Comparison of ENCODE assay signal across 8 cellular contexts in genomic region chr12:30696103-30696408, GRCh38. TPM values are rescaled to one million over a fixed set of nuclear protein-coding genes. Genes with fewer than 3 reads are reported as not detected.
A peak's percentile ranks its signal among the peaks of the same experiment; 100 is the strongest.
DNase-seq lines count a peak whose midpoint lies in the region; ATAC-seq and TF ChIP-seq lines count a peak whose summit lies in the region.

No MANE protein-coding gene starts in this region.

- peak overlapping the region; percentile 48 to 76 for H3K4me3 ChIP-seq in DND-41 (ENCODE audit: low read depth in 1 of 2, low read length in 2 of 2)
- H3K4me3 ChIP-seq in NT2/D1 (ENCODE audit: insufficient read length, low read depth), result peak overlapping the region; percentile 97
- H3K4me3 ChIP-seq in esophagus (ENCODE audit: low read depth in 1 of 2, low read length in 2 of 2), result peak overlapping the region; percentile 87 to 91
- H3K4me3 ChIP-seq in gastrocnemius medialis, result peak overlapping the region; percentile 73 to 98 (median 96)

- no peaks in the 10 kb centered on the region for H3K27me3 ChIP-seq in DND-41 (ENCODE audit: insufficient read depth, low read length, poor library complexity)
- H3K27me3 ChIP-seq in NT2/D1 (ENCODE audit: insufficient read depth, insufficient read length), result no peaks in the 10 kb centered on the region
- no peaks in the 10 kb centered on the region for H3K27me3 ChIP-seq in esophagus (ENCODE audit: control insufficient read depth in 1 of 2, insufficient read depth in 2 of 2, low read length in 2 of 2)
- no peaks in the 10 kb centered on the region for H3K27me3 ChIP-seq in gastrocnemius medialis

- H3K79me2 ChIP-seq in DND-41 (ENCODE audit: insufficient read depth, low read length), result peaks cover 53% of the 10 kb centered on the region

- H3K36me3 ChIP-seq in DND-41 (ENCODE audit: insufficient read depth, low read length) (no peaks in the 10 kb centered on the region; the same call in 1 of the 2 replicates), NT2/D1 (ENCODE audit: insufficient read depth, insufficient read length, low read length) (no peaks in the 10 kb centered on the region), esophagus (ENCODE audit: control insufficient read depth in 2 of 2, insufficient read depth in 2 of 2, low read length in 1 of 2) (no peaks in the 10 kb centered on the region), gastrocnemius medialis (no peaks in the 10 kb centered on the region)

- intact Hi-C loops in gastrocnemius medialis (cut with DNase I; ENCODE audit: low total_unique reads), result loop anchor here (5.0 to 10.0 kb wide), 3 partner anchors 111 to 1029 kb away; partner anchors contain the start of genes AMN1 and DDX11

- 6 to 12% methylated on average over 6 of the region's 6 CpGs for WGBS in esophagus, 2 donors

- peaks cover 36% of the 10 kb centered on the region for H3K4me1 ChIP-seq in DND-41 (ENCODE audit: insufficient read depth, low read length)
- H3K4me1 ChIP-seq in NT2/D1 (ENCODE audit: insufficient read depth, insufficient read length), result peaks cover 5% of the 10 kb centered on the region
- no peaks in the 10 kb centered on the region for H3K4me1 ChIP-seq in esophagus (ENCODE audit: control insufficient read depth in 2 of 2, insufficient read depth in 2 of 2, low read length in 1 of 2)
- H3K4me1 ChIP-seq in gastrocnemius medialis, result peaks cover 31 to 41% of the 10 kb centered on the region in 2 donors

- peaks cover 11% of the 10 kb centered on the region; the same call in 1 of the 2 replicates for H4K20me1 ChIP-seq in DND-41 (ENCODE audit: insufficient read depth, low read length)

- peak overlapping the region; percentile 78 for H3K9ac ChIP-seq in DND-41 (ENCODE audit: low read depth, low read length)
- H3K9ac ChIP-seq in NT2/D1 (ENCODE audit: insufficient read length, low read depth), result peak overlapping the region; percentile 81

- ATAC-seq in DND-41 (ENCODE audit: insufficient read depth, low read depth), result peak; percentile 41; the same call in 2 of the 3 replicates
- peak; percentile 18 for ATAC-seq in GM21825 (IDR thresholded peaks at IDR 0.05; ENCODE audit: unreplicated experiment)
- no peak for ATAC-seq in gastrocnemius medialis
- ATAC-seq in esophagus mucosa, result no peak

- TF ChIP-seq POLR2A in gastrocnemius medialis (IDR thresholded peaks at IDR 0.05), result no peak

- no peak for DNase-seq in DND-41
- no peak for DNase-seq in NT2/D1 (ENCODE audit: low read depth, low spot score)
- no peak for DNase-seq in gastrocnemius medialis
- no peak for DNase-seq in GM03348 (ENCODE audit: low spot score)
- no peak for DNase-seq in activated CD8-positive, alpha-beta memory T cell treated with anti-CD3 and anti-CD28 coated beads, Interleukin-2, amount 50 U/mL, for 48 hours

- in situ Hi-C loops in gastrocnemius medialis (cut with MboI; ENCODE audit: low sequenced_read_pairs in 4 of 4), result loop anchor here in 1 of 4 donors (25.0 kb wide), 1 partner anchor 1334 kb away; no protein-coding TSS in a partner anchor

- H3K4me2 ChIP-seq in DND-41 (ENCODE audit: insufficient read depth, low read length), result peak overlapping the region; percentile 76

- peak overlapping the region; percentile 96 for H2AFZ ChIP-seq in DND-41 (ENCODE audit: low read depth, low read length)

- TF ChIP-seq CTCF in DND-41 (IDR thresholded peaks at IDR 0.05; ENCODE audit: borderline replicate concordance, extremely low read depth, low read length, poor library complexity, severe bottlenecking) (no peak), gastrocnemius medialis (IDR thresholded peaks at IDR 0.05 in 4 of 5, conservative IDR thresholded peaks at IDR 0.05 in 1 of 5) (no peak)

- H3K27ac ChIP-seq in DND-41 (ENCODE audit: low read length), result peak overlapping the region; percentile 93
- peak overlapping the region; percentile 70 to 84 for H3K27ac ChIP-seq in esophagus (ENCODE audit: low read depth in 2 of 2, low read length in 1 of 2)
- H3K27ac ChIP-seq in gastrocnemius medialis, result peak overlapping the region; percentile 86 to 91 (median 89)

- H3K9me3 ChIP-seq in DND-41 (ENCODE audit: insufficient read depth, low read length, severe bottlenecking), result no peaks in the 10 kb centered on the region
- no peaks in the 10 kb centered on the region for H3K9me3 ChIP-seq in NT2/D1 (ENCODE audit: insufficient read depth, low read length)
- H3K9me3 ChIP-seq in esophagus (ENCODE audit: control insufficient read depth in 2 of 2, insufficient read depth in 1 of 2, low read depth in 1 of 2, low read length in 1 of 2), result no peaks in the 10 kb centered on the region
- H3K9me3 ChIP-seq in gastrocnemius medialis, result no peaks in the 10 kb centered on the region

RNA-seq across cellular contexts. Expression of gene IPO8, which starts 0.4 kb away (rescaled TPM):
- polyA plus RNA-seq in esophagus, result 10 to 100 TPM in 1 of 2 donors, 1 to 10 TPM in 1; 4.9 to 12.2 TPM
- total RNA-seq in gastrocnemius medialis (10 to 100 TPM; 20.6 to 38.3 (median 26.1) TPM), esophagus mucosa (29.7 TPM)

RNA-seq across cellular contexts. Expression of gene CAPRIN2, which starts 58.7 kb away (rescaled TPM):
- 10 to 100 TPM in 1 of 2 donors, 1 to 10 TPM in 1; 6.0 to 11.0 TPM for polyA plus RNA-seq in esophagus
- total RNA-seq in gastrocnemius medialis, result 10 to 100 TPM in 1 of 4 donors, 1 to 10 TPM in 3; 6.3 to 21.1 (median 7.2) TPM
- 6.6 TPM for total RNA-seq in esophagus mucosa

Comparison
In these comparisons a context has a peak if more than half of its experiments do, and no peak if none do; other contexts are left out.
1. ATAC-seq: peak in DND-41 (single experiment) and GM21825 (single experiment); none in gastrocnemius medialis (0 of 2) and esophagus mucosa (single experiment).
2. Peak in every context shown above with its lines, with median percentiles within 50 percentile points of each other: H3K27ac ChIP-seq and H3K4me3 ChIP-seq.